ENCODE assay signal across 25 cellular contexts in genomic region chr1:179241716-179242115, GRCh38.
"Had no signal": no experiment of that assay in that cellular context is flagged by ENCODE, and none has a peak within 500 bp of the region (broad histone marks: within the 10 kb centered on the region; RNA-seq: fewer than 3 reads in every experiment).

No MANE protein-coding gene starts in this region.

- H3K9me3 ChIP-seq: gastroesophageal sphincter, heart left ventricle, neutrophil, pancreas, psoas muscle, tibial nerve had no signal

- H3K27me3 ChIP-seq: gastroesophageal sphincter, heart left ventricle, neutrophil, pancreas, tibial nerve had no signal

- H3K4me3 ChIP-seq: gastroesophageal sphincter, heart left ventricle, pancreas, psoas muscle, tibial nerve had no signal

- H3K36me3 ChIP-seq: gastroesophageal sphincter, heart left ventricle, neutrophil, pancreas, tibial nerve had no signal

- H3K27ac Mint-ChIP-seq: activated CD4-positive, alpha-beta T cell treated with anti-CD3 and anti-CD28 coated beads for 36 hours; activated CD8-positive, alpha-beta memory T cell treated with anti-CD3 and anti-CD28 coated beads, Interleukin-2, amount 10 ng/mL, durations not matched to agents 7 days and 5 days; activated CD8-positive, alpha-beta T cell treated with anti-CD3 and anti-CD28 coated beads, Interleukin-2, amount 10 ng/mL, durations not matched to agents 7 days and 5 days; activated naive CD8-positive, alpha-beta T cell; activated T-helper 2 cell treated with anti-CD3 and anti-CD28 coated beads, Interferon-gamma antibody, Interleukin-2, Interleukin-4, amounts not matched to agents 10 μg/mL and 5 μg/mL and 100 μg/mL, durations not matched to agents 14 hours and 24 hours and 36 hours; dendritic cell treated with granulocyte-macrophage colony-stimulating factor and Interleukin-4, amounts not matched to agents 40 ng/mL and 50 ng/mL, for 4 days; memory B cell; naive thymus-derived CD8-positive, alpha-beta T cell; stimulated activated naive B cell treated with anti-CD40 and anti-IgM and Interleukin-4, amounts not matched to agents 10 μg/mL and 1 μg/mL and 100 μg/mL, for 72 hours; T-cell had no signal

- H3K4me1 ChIP-seq: gastroesophageal sphincter, heart left ventricle, pancreas, psoas muscle, tibial nerve had no signal

- ATAC-seq: activated CD4-positive, alpha-beta T cell treated with anti-CD3 and anti-CD28 coated beads for 36 hours; activated CD8-positive, alpha-beta memory T cell treated with anti-CD3 and anti-CD28 coated beads, Interleukin-2, amount 10 ng/mL, durations not matched to agents 7 days and 5 days; activated CD8-positive, alpha-beta T cell treated with anti-CD3 and anti-CD28 coated beads, Interleukin-2, amount 10 ng/mL, durations not matched to agents 7 days and 5 days; gastroesophageal sphincter; heart left ventricle; naive thymus-derived CD8-positive, alpha-beta T cell; pancreas; psoas muscle; stimulated activated naive B cell treated with anti-CD40 and anti-IgM and Interleukin-4, amounts not matched to agents 10 μg/mL and 1 μg/mL and 100 μg/mL, for 72 hours; T-cell had no signal

- H3K27ac ChIP-seq: gastroesophageal sphincter, heart left ventricle, neutrophil, pancreas, psoas muscle had no signal

- DNase-seq: activated CD4-positive, alpha-beta T cell treated with anti-CD3 and anti-CD28 coated beads for 36 hours; activated CD4-positive, CD25-positive, alpha-beta regulatory T cell; activated CD8-positive, alpha-beta memory T cell treated with anti-CD3 and anti-CD28 coated beads, Interleukin-2, amount 10 ng/mL, durations not matched to agents 7 days and 5 days; activated CD8-positive, alpha-beta T cell treated with anti-CD3 and anti-CD28 coated beads, Interleukin-2, amount 10 ng/mL, durations not matched to agents 7 days and 5 days; activated naive CD4-positive, alpha-beta T cell; activated T-cell treated with anti-CD3 and anti-CD28 coated beads, Interleukin-2, amount 50 U/mL, for 48 hours; anterior cingulate cortex; effector CD8-positive, alpha-beta T cell; erythroblast; heart left ventricle; naive thymus-derived CD8-positive, alpha-beta T cell; pancreas; psoas muscle; stimulated activated CD4-positive, alpha-beta T cell treated with anti-CD3 and anti-CD28 coated beads, Interleukin-15, amount 100 ng/mL, for 24 hours; stimulated activated CD4-positive, alpha-beta T cell treated with anti-CD3 and anti-CD28 coated beads, Interleukin-2, amount 100 ng/mL, for 24 hours; stimulated activated naive B cell treated with anti-CD40 and anti-IgM and Interleukin-4, amounts not matched to agents 10 μg/mL and 1 μg/mL and 100 μg/mL, for 72 hours; T-cell had no signal

- H3K36me3 Mint-ChIP-seq: activated CD8-positive, alpha-beta memory T cell treated with anti-CD3 and anti-CD28 coated beads, Interleukin-2, amount 10 ng/mL, durations not matched to agents 7 days and 5 days; activated naive CD8-positive, alpha-beta T cell; memory B cell; naive thymus-derived CD8-positive, alpha-beta T cell; stimulated activated naive B cell treated with anti-CD40 and anti-IgM and Interleukin-4, amounts not matched to agents 10 μg/mL and 1 μg/mL and 100 μg/mL, for 72 hours; T-cell had no signal

- H3K9me3 Mint-ChIP-seq: activated T-helper 2 cell treated with anti-CD3 and anti-CD28 coated beads, Interferon-gamma antibody, Interleukin-2, Interleukin-4, amounts not matched to agents 10 μg/mL and 5 μg/mL and 100 μg/mL, durations not matched to agents 14 hours and 24 hours and 36 hours; central memory CD8-positive, alpha-beta T cell; dendritic cell treated with granulocyte-macrophage colony-stimulating factor and Interleukin-4, amounts not matched to agents 40 ng/mL and 50 ng/mL, for 4 days; memory B cell; naive thymus-derived CD8-positive, alpha-beta T cell; stimulated activated naive B cell treated with anti-CD40 and anti-IgM and Interleukin-4, amounts not matched to agents 10 μg/mL and 1 μg/mL and 100 μg/mL, for 72 hours; T-cell had no signal

- H3K4me1 Mint-ChIP-seq: activated CD4-positive, alpha-beta T cell treated with anti-CD3 and anti-CD28 coated beads for 36 hours; activated CD8-positive, alpha-beta memory T cell treated with anti-CD3 and anti-CD28 coated beads, Interleukin-2, amount 10 ng/mL, durations not matched to agents 7 days and 5 days; central memory CD8-positive, alpha-beta T cell; memory B cell; naive thymus-derived CD8-positive, alpha-beta T cell; stimulated activated naive B cell treated with anti-CD40 and anti-IgM and Interleukin-4, amounts not matched to agents 10 μg/mL and 1 μg/mL and 100 μg/mL, for 72 hours; T-cell had no signal

- H3K27me3 Mint-ChIP-seq: activated CD4-positive, alpha-beta T cell treated with anti-CD3 and anti-CD28 coated beads for 36 hours; activated CD8-positive, alpha-beta memory T cell treated with anti-CD3 and anti-CD28 coated beads, Interleukin-2, amount 10 ng/mL, durations not matched to agents 7 days and 5 days; activated naive CD8-positive, alpha-beta T cell; central memory CD8-positive, alpha-beta T cell; dendritic cell treated with granulocyte-macrophage colony-stimulating factor and Interleukin-4, amounts not matched to agents 40 ng/mL and 50 ng/mL, for 4 days; naive thymus-derived CD8-positive, alpha-beta T cell; stimulated activated naive B cell treated with anti-CD40 and anti-IgM and Interleukin-4, amounts not matched to agents 10 μg/mL and 1 μg/mL and 100 μg/mL, for 72 hours; T-cell had no signal

- H3K4me3 Mint-ChIP-seq: activated CD4-positive, alpha-beta T cell treated with anti-CD3 and anti-CD28 coated beads for 36 hours; activated CD8-positive, alpha-beta memory T cell treated with anti-CD3 and anti-CD28 coated beads, Interleukin-2, amount 10 ng/mL, durations not matched to agents 7 days and 5 days; activated CD8-positive, alpha-beta T cell treated with anti-CD3 and anti-CD28 coated beads, Interleukin-2, amount 10 ng/mL, durations not matched to agents 7 days and 5 days; activated naive CD8-positive, alpha-beta T cell; central memory CD8-positive, alpha-beta T cell; dendritic cell treated with granulocyte-macrophage colony-stimulating factor and Interleukin-4, amounts not matched to agents 40 ng/mL and 50 ng/mL, for 4 days; memory B cell; naive thymus-derived CD8-positive, alpha-beta T cell; stimulated activated naive B cell treated with anti-CD40 and anti-IgM and Interleukin-4, amounts not matched to agents 10 μg/mL and 1 μg/mL and 100 μg/mL, for 72 hours; T-cell had no signal
